In genomic region chr6:141077355-141078333, GRCh38 we compare ENCODE assay signal across 8 cellular contexts.
DNase-seq lines count a peak whose midpoint lies in the region; ATAC-seq and TF ChIP-seq lines count a peak whose summit lies in the region.

No MANE protein-coding gene starts in this region.

- no peaks in the 10 kb centered on the region for H3F3A ChIP-seq in DOHH2 (ENCODE audit: control insufficient read depth, insufficient read depth)

- TF ChIP-seq CTCF in DOHH2 (IDR thresholded peaks at IDR 0.05; ENCODE audit: low read depth, low read length, poor library complexity, severe bottlenecking): peak; percentile 22

- no peaks in the 10 kb centered on the region for H4K20me1 ChIP-seq in DOHH2 (ENCODE audit: control insufficient read depth, insufficient read depth, low read depth, low read length)

- H3K79me2 ChIP-seq in DOHH2 (ENCODE audit: control insufficient read depth, low read length): no peaks in the 10 kb centered on the region

- ATAC-seq in GM19438 (IDR thresholded peaks at IDR 0.05; ENCODE audit: low read depth, unreplicated experiment): peak; percentile 82
- ATAC-seq in HG03354 (IDR thresholded peaks at IDR 0.05; ENCODE audit: poor library complexity, severe bottlenecking, unreplicated experiment): peak; percentile 99

- no peak overlapping the region for H3K4me2 ChIP-seq in DOHH2 (ENCODE audit: low read length)

- H3K4me1 ChIP-seq in DOHH2 (ENCODE audit: control insufficient read depth, low read length): no peaks in the 10 kb centered on the region

- DNase-seq in SK-MEL-5 (ENCODE audit: low read depth, low spot score) (peak; percentile 88), iPS-NIHi11 (ENCODE audit: low spot score) (peak; percentile 54), posterior vena cava (ENCODE audit: low spot score) (no peak), mucosa of gallbladder (ENCODE audit: low spot score) (no peak), ureter (ENCODE audit: low spot score) (no peak)

- no peaks in the 10 kb centered on the region for H3K9me3 ChIP-seq in DOHH2 (ENCODE audit: control insufficient read depth, insufficient read depth, low read length)

- no peaks in the 10 kb centered on the region for H3K27me3 ChIP-seq in DOHH2 (ENCODE audit: control insufficient read depth, low read length)

- no peaks in the 10 kb centered on the region for H3K9me2 ChIP-seq in DOHH2 (replicated peaks; ENCODE audit: control insufficient read depth, low read length)

- no peak overlapping the region for H3K4me3 ChIP-seq in DOHH2 (ENCODE audit: low read length)

- in situ Hi-C loops in SK-MEL-5 (cut with HindIII; ENCODE audit: low pct_unique_long_range_greater_than_20kb, low sequenced_read_pairs): no loop called here

- intact Hi-C loops in posterior vena cava (cut with DNase I): no loop called here

- no peaks in the 10 kb centered on the region for H3K36me3 ChIP-seq in DOHH2 (ENCODE audit: control insufficient read depth, low read length)

- H3K27ac ChIP-seq in DOHH2 (ENCODE audit: low read depth, low read length): no peak overlapping the region

Comparison
In these comparisons a context has a peak if more than half of its experiments do, and no peak if none do; other contexts are left out.
1. DNase-seq: peak in SK-MEL-5 (single experiment) and iPS-NIHi11 (single experiment); none in posterior vena cava (single experiment), mucosa of gallbladder (single experiment) and ureter (single experiment).